In the genomic region with DNA sequence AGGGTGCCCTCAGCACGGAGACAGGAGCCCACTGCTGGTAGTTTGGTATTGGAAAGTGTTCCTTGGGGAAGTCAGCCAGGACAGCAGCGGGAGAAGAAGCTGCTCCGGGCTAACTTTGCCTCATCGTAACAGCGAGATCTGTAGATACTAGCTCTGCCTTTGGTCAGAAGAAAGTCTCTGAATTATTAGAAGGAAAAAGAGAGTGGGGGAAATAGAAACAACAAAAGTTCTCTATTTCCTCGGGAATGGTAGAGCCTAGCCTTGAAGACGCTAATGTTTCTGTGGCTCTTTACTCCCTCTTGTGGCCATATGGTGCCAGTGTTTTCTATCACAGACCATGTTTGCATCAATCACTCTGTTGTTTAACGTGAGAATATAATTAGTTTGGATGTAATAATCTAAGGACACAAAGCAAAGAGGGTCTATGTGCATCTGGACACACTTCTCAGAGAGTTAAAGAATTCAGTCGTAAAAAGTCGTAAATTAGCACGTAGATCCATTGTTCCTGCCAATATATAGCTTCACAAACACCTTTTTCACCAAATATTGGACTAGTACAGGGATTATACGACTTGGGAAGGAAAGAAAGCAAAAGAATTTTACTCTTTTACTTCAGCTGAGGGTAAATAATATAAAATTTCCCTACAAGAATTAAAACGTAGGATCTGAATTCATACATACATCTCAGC, we compare ENCODE assay signal across 1 cellular context.
A peak's percentile ranks its signal among the peaks of the same experiment; 100 is the strongest.
TF ChIP-seq lines count a peak whose summit lies in the region.

No MANE protein-coding gene starts in this region.

TF ChIP-seq in K562, 482 proteins besides CTCF, POLR2A, EP300 and RAD21 (continued from another document and continues in another):
- TF ChIP-seq ZNF395 (CRISPR knock-in tag; IDR thresholded peaks at IDR 0.05) (no peak), KDM5B (IDR thresholded peaks at IDR 0.05; ENCODE audit: insufficient replicate concordance, low read depth, low read length) (no peak), NFYB (IDR thresholded peaks at IDR 0.05; ENCODE audit: extremely low read depth, insufficient read length) (no peak), MTA1 (IDR thresholded peaks at IDR 0.05; ENCODE audit: borderline replicate concordance) (no peak), ZNF311 (CRISPR knock-in tag; IDR thresholded peaks at IDR 0.05) (no peak), MTA3 (IDR thresholded peaks at IDR 0.05; ENCODE audit: borderline replicate concordance) (0 out of 2 replicates have a peak, but pooled peaks have one; percentile 58), ZNF592 (IDR thresholded peaks at IDR 0.05) (0 out of 2 replicates have a peak, but pooled peaks have one; percentile 48), ETV1 (tag; conservative IDR thresholded peaks at IDR 0.05; ENCODE audit: low read depth) (0 out of 2 replicates have a peak, but pooled peaks have one; percentile 12), SLC30A9 (CRISPR knock-in tag; IDR thresholded peaks at IDR 0.05) (no peak), RBM25 (IDR thresholded peaks at IDR 0.05; ENCODE audit: low read depth, low read length, severe bottlenecking) (no peak), SNIP1 (IDR thresholded peaks at IDR 0.05; ENCODE audit: low read depth) (no peak), ZNF324 (CRISPR knock-in tag; IDR thresholded peaks at IDR 0.05) (no peak), PCBP1 (IDR thresholded peaks at IDR 0.05; ENCODE audit: low read depth, low read length, poor library complexity, severe bottlenecking) (no peak), HNRNPLL (IDR thresholded peaks at IDR 0.05; ENCODE audit: low read depth, low read length, poor library complexity, severe bottlenecking) (no peak), HDAC3 (IDR thresholded peaks at IDR 0.05; ENCODE audit: borderline replicate concordance, partially characterized antibody) (no peak), ZNF785 (CRISPR knock-in tag; IDR thresholded peaks at IDR 0.05) (no peak), LARP7 (IDR thresholded peaks at IDR 0.05) (no peak), TAF7 (tag; IDR thresholded peaks at IDR 0.05) (no peak), CHD2 (IDR thresholded peaks at IDR 0.05; ENCODE audit: low read depth, low read length) (no peak), ZNF274 (IDR thresholded peaks at IDR 0.05; ENCODE audit: borderline replicate concordance, low read depth, low read length) (no peak), SIN3B (IDR thresholded peaks at IDR 0.05; ENCODE audit: low read depth) (no peak), KLF16 (IDR thresholded peaks at IDR 0.05) (peak; percentile 38; the same call in 1 of the 2 replicates), CSDE1 (IDR thresholded peaks at IDR 0.05) (no peak), TCF3 (CRISPR knock-in tag; IDR thresholded peaks at IDR 0.05) (no peak), EHMT2 (IDR thresholded peaks at IDR 0.05) (peak; percentile 38; the same call in 1 of the 2 replicates), FOS (IDR thresholded peaks at IDR 0.05; ENCODE audit: extremely low read depth, insufficient read length) (no peak), C11orf30 (IDR thresholded peaks at IDR 0.05; ENCODE audit: low read depth) (no peak), STAT5B (CRISPR knock-in tag; IDR thresholded peaks at IDR 0.05) (no peak), PHF20 (IDR thresholded peaks at IDR 0.05; ENCODE audit: partially characterized antibody) (no peak), ZNF561 (CRISPR knock-in tag; conservative IDR thresholded peaks at IDR 0.05) (no peak), GTF2F1 (IDR thresholded peaks at IDR 0.05; ENCODE audit: low read depth, low read length) (no peak), ARID3A (IDR thresholded peaks at IDR 0.05; ENCODE audit: borderline replicate concordance, low read depth, low read length) (no peak), NR1H2 (CRISPR knock-in tag; IDR thresholded peaks at IDR 0.05) (no peak), EP400 (IDR thresholded peaks at IDR 0.05) (peak; percentile 35), MYNN (IDR thresholded peaks at IDR 0.05) (0 out of 2 replicates have a peak, but pooled peaks have one; percentile 51), MYNN (CRISPR knock-in tag; IDR thresholded peaks at IDR 0.05) (no peak), TARDBP (IDR thresholded peaks at IDR 0.05) (0 out of 2 replicates have a peak, but pooled peaks have one; percentile 16), ZNF830 (CRISPR knock-in tag; IDR thresholded peaks at IDR 0.05) (no peak), ZBTB17 (CRISPR knock-in tag; IDR thresholded peaks at IDR 0.05) (no peak), ZNF239 (CRISPR knock-in tag; IDR thresholded peaks at IDR 0.05) (no peak), SPI1 (IDR thresholded peaks at IDR 0.05; ENCODE audit: borderline replicate concordance, low read depth, low read length) (no peak), SMAD2 (IDR thresholded peaks at IDR 0.05; ENCODE audit: low read depth, low read length) (no peak), ZNF3 (CRISPR knock-in tag; IDR thresholded peaks at IDR 0.05) (no peak)
- TF ChIP-seq, protein P1, sequence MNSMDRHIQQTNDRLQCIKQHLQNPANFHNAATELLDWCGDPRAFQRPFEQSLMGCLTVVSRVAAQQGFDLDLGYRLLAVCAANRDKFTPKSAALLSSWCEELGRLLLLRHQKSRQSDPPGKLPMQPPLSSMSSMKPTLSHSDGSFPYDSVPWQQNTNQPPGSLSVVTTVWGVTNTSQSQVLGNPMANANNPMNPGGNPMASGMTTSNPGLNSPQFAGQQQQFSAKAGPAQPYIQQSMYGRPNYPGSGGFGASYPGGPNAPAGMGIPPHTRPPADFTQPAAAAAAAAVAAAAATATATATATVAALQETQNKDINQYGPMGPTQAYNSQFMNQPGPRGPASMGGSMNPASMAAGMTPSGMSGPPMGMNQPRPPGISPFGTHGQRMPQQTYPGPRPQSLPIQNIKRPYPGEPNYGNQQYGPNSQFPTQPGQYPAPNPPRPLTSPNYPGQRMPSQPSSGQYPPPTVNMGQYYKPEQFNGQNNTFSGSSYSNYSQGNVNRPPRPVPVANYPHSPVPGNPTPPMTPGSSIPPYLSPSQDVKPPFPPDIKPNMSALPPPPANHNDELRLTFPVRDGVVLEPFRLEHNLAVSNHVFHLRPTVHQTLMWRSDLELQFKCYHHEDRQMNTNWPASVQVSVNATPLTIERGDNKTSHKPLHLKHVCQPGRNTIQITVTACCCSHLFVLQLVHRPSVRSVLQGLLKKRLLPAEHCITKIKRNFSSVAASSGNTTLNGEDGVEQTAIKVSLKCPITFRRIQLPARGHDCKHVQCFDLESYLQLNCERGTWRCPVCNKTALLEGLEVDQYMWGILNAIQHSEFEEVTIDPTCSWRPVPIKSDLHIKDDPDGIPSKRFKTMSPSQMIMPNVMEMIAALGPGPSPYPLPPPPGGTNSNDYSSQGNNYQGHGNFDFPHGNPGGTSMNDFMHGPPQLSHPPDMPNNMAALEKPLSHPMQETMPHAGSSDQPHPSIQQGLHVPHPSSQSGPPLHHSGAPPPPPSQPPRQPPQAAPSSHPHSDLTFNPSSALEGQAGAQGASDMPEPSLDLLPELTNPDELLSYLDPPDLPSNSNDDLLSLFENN (IDR thresholded peaks at IDR 0.05; ENCODE audit: low read depth in 2 of 2, low read length in 2 of 2) = no peak
- TF ChIP-seq, protein P2, sequence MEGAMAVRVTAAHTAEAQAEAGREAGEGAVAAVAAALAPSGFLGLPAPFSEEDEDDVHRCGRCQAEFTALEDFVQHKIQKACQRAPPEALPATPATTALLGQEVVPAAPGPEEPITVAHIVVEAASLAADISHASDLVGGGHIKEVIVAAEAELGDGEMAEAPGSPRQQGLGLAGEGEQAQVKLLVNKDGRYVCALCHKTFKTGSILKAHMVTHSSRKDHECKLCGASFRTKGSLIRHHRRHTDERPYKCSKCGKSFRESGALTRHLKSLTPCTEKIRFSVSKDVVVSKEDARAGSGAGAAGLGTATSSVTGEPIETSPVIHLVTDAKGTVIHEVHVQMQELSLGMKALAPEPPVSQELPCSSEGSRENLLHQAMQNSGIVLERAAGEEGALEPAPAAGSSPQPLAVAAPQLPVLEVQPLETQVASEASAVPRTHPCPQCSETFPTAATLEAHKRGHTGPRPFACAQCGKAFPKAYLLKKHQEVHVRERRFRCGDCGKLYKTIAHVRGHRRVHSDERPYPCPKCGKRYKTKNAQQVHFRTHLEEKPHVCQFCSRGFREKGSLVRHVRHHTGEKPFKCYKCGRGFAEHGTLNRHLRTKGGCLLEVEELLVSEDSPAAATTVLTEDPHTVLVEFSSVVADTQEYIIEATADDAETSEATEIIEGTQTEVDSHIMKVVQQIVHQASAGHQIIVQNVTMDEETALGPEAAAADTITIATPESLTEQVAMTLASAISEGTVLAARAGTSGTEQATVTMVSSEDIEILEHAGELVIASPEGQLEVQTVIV (CRISPR knock-in tag; IDR thresholded peaks at IDR 0.05; ENCODE audit: borderline replicate concordance) = no peak
- TF ChIP-seq, protein P3, sequence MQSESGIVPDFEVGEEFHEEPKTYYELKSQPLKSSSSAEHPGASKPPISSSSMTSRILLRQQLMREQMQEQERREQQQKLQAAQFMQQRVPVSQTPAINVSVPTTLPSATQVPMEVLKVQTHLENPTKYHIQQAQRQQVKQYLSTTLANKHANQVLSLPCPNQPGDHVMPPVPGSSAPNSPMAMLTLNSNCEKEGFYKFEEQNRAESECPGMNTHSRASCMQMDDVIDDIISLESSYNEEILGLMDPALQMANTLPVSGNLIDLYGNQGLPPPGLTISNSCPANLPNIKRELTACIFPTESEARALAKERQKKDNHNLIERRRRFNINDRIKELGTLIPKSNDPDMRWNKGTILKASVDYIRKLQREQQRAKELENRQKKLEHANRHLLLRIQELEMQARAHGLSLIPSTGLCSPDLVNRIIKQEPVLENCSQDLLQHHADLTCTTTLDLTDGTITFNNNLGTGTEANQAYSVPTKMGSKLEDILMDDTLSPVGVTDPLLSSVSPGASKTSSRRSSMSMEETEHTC (IDR thresholded peaks at IDR 0.05) = no peak
- TF ChIP-seq, protein P4, sequence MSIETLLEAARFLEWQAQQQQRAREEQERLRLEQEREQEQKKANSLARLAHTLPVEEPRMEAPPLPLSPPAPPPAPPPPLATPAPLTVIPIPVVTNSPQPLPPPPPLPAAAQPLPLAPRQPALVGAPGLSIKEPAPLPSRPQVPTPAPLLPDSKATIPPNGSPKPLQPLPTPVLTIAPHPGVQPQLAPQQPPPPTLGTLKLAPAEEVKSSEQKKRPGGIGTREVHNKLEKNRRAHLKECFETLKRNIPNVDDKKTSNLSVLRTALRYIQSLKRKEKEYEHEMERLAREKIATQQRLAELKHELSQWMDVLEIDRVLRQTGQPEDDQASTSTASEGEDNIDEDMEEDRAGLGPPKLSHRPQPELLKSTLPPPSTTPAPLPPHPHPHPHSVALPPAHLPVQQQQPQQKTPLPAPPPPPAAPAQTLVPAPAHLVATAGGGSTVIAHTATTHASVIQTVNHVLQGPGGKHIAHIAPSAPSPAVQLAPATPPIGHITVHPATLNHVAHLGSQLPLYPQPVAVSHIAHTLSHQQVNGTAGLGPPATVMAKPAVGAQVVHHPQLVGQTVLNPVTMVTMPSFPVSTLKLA (conservative IDR thresholded peaks at IDR 0.05) = peak in 1 of 2 experiments; percentile 32; a peak in 1 of 4 replicates
